ENCODE assay signal across 27 cellular contexts in the genomic region with DNA sequence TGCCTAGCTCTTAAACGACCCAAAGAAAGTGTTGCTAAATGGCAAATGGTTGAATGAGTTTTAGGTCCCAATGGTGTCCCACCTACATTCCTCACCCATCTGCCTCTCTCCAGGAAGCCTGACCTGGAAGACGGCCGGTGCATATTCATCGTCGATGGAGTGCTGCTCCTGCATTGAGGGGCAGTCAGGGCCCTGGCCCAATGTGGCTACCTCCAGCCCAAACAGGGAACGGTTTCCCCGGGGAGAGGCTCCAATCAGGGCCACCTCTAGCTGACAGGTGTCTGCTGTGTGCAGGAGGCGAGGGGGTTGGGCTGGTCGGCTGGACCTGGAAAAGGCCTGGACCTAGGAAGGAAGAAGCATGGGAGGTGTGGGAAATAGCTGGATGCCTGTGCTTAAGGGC. TPM values are rescaled to one million over a fixed set of nuclear protein-coding genes. Genes with fewer than 3 reads are reported as not detected.
DNase-seq lines count a peak whose midpoint lies in the region; ATAC-seq and TF ChIP-seq lines count a peak whose summit lies in the region.
"Had no signal": no experiment of that assay in that cellular context is flagged by ENCODE, and none has a peak within 500 bp of the region (broad histone marks: within the 10 kb centered on the region; RNA-seq: fewer than 3 reads in every experiment).

No MANE protein-coding gene starts in this region.

- WGBS in mesenchymal stem cell: 98% methylated on average over 8 of the region's 9 CpGs

- no peak overlapping the region for H2BK15ac ChIP-seq in mesenchymal stem cell (ENCODE audit: low read depth, poor library complexity, severe bottlenecking)

- H3K9me3 Mint-ChIP-seq in Caco-2 (ENCODE audit: unreplicated experiment): no peaks in the 10 kb centered on the region
- H3K9me3 Mint-ChIP-seq in activated T-helper 17 cell treated with anti-CD3 and anti-CD28 coated beads, Interleukin-2, amount 50 U/mL, for 72 hours: no peaks in the 10 kb centered on the region
- H3K9me3 Mint-ChIP-seq: CD4-positive, alpha-beta T cell had no signal

- H3K27me3 ChIP-seq in Caco-2 (replicated peaks; ENCODE audit: control insufficient read depth, insufficient read depth, low read length) (no peaks in the 10 kb centered on the region), mesenchymal stem cell (ENCODE audit: control insufficient read depth in 1 of 2, insufficient read depth in 1 of 2, low read length in 2 of 2) (no peaks in the 10 kb centered on the region)
- H3K27me3 ChIP-seq: thyroid gland, uterus had no signal

- peak overlapping the region; percentile 83 for H3K4me3 Mint-ChIP-seq in Caco-2 (ENCODE audit: unreplicated experiment)
- peak overlapping the region; percentile 86 for H3K4me3 Mint-ChIP-seq in activated T-helper 17 cell treated with anti-CD3 and anti-CD28 coated beads, Interleukin-2, amount 50 U/mL, for 72 hours

- ATAC-seq in activated T-helper 17 cell treated with anti-CD3 and anti-CD28 coated beads, Interleukin-2, amount 50 U/mL, for 72 hours (replicated peaks): no peak
- ATAC-seq: activated CD4-positive, alpha-beta T cell treated with anti-CD3 and anti-CD28 coated beads for 36 hours; sciatic nerve had no signal

- peaks cover under 1% of the 10 kb centered on the region; the same call in 1 of the 2 replicates for H3K36me3 ChIP-seq in Caco-2 (ENCODE audit: control insufficient read depth, insufficient read depth, low read length)
- H3K36me3 ChIP-seq in mesenchymal stem cell (ENCODE audit: control insufficient read depth in 1 of 2, insufficient read depth in 2 of 2, low read depth in 1 of 2, low read length in 2 of 2): peaks cover 18 to 34% of the 10 kb centered on the region in 2 experiments
- H3K36me3 ChIP-seq: thyroid gland, uterus had no signal

- H2AFZ ChIP-seq in mesenchymal stem cell (ENCODE audit: low read depth, low read length): no peak overlapping the region

- H3K27ac Mint-ChIP-seq in Caco-2 (ENCODE audit: unreplicated experiment): no peak overlapping the region
- H3K27ac Mint-ChIP-seq in activated T-helper 17 cell treated with anti-CD3 and anti-CD28 coated beads, Interleukin-2, amount 50 U/mL, for 72 hours: no peak overlapping the region
- H3K27ac Mint-ChIP-seq: activated CD4-positive, alpha-beta T cell treated with anti-CD3 and anti-CD28 coated beads for 36 hours; activated naive CD8-positive, alpha-beta T cell had no signal

- H3K9me3 ChIP-seq in Caco-2 (no peaks in the 10 kb centered on the region), mesenchymal stem cell (ENCODE audit: control insufficient read depth, low read length) (no peaks in the 10 kb centered on the region)
- H3K9me3 ChIP-seq: thyroid gland, uterus had no signal

- no peak overlapping the region for H4K91ac ChIP-seq in mesenchymal stem cell (ENCODE audit: low read length)

- no peak overlapping the region for H2AK5ac ChIP-seq in mesenchymal stem cell (ENCODE audit: low read length, severe bottlenecking)

- no peak overlapping the region for H3K14ac ChIP-seq in mesenchymal stem cell (ENCODE audit: low read length in 2 of 2)

- H4K8ac ChIP-seq in mesenchymal stem cell (ENCODE audit: low read length): no peak overlapping the region

- no peak overlapping the region for H2BK5ac ChIP-seq in mesenchymal stem cell (ENCODE audit: low read depth, low read length, poor library complexity, severe bottlenecking)

- peak overlapping the region; percentile 97 for H3K9ac ChIP-seq in mesenchymal stem cell (ENCODE audit: low read length)

- BruUV-seq in Caco-2 (replicated peaks; lab: Mats Ljungman, UMichigan): no TSS peak

- H3K4me2 ChIP-seq in mesenchymal stem cell (ENCODE audit: low read length, poor library complexity, severe bottlenecking): no peak overlapping the region

- H2BK12ac ChIP-seq in mesenchymal stem cell (ENCODE audit: low read length in 2 of 2): no peak overlapping the region

- no peak overlapping the region for H2BK120ac ChIP-seq in mesenchymal stem cell (ENCODE audit: low read depth, low read length)

- POLR2A ChIA-PET in Caco-2 (lab: Charles Lee): interaction anchor here (0.6 kb wide), 1 partner anchor 10 kb away, joined by 4 read pairs; no protein-coding TSS in a partner anchor

- intact Hi-C loops in Caco-2 (cut with micrococcal nuclease; ENCODE audit: unreplicated experiment): no loop called here

- no peak overlapping the region for H3K18ac ChIP-seq in mesenchymal stem cell (ENCODE audit: low read depth in 1 of 2, low read length in 2 of 2)

- H3K4me1 ChIP-seq in Caco-2: peaks cover 20% of the 10 kb centered on the region
- peaks cover 18% of the 10 kb centered on the region for H3K4me1 ChIP-seq in mesenchymal stem cell (ENCODE audit: control insufficient read depth, insufficient read depth, low read depth, low read length)

- H3K4me1 Mint-ChIP-seq in Caco-2 (ENCODE audit: low read depth, unreplicated experiment): peaks cover 20% of the 10 kb centered on the region
- peaks cover 7% of the 10 kb centered on the region for H3K4me1 Mint-ChIP-seq in activated T-helper 17 cell treated with anti-CD3 and anti-CD28 coated beads, Interleukin-2, amount 50 U/mL, for 72 hours

- DNase-seq in Caco-2 (no peak), mesenchymal stem cell (no peak), HuH-7 (ENCODE audit: low spot score) (no peak), COLO668 (lab: John Stamatoyannopoulos, UW; ENCODE audit: unreplicated experiment) (no peak), cortex of kidney (lab: John Stamatoyannopoulos, UW) (no peak)
- DNase-seq: activated CD4-positive, alpha-beta T cell treated with anti-CD3 and anti-CD28 coated beads for 36 hours; activated T-cell treated with anti-CD3 and anti-CD28 coated beads for 4 hours; AML-193; CD4-positive, alpha-beta T cell; DMS 273 treated with DMSO at 0.1 percent for 48 hours; effector CD4-positive, alpha-beta T cell; GOT3; NCI-H1092 treated with DMSO at 0.1 percent for 48 hours; NCI-H187 treated with DMSO at 0.1 percent for 48 hours; NCI-H2171; NCI-H82; stimulated activated CD4-positive, alpha-beta T cell treated with anti-CD3 and anti-CD28 coated beads, Interleukin-2, amount 100 ng/mL, for 48 hours; T-helper 9 cell; thyroid gland; uterus had no signal

- CTCF ChIA-PET in Caco-2 (lab: Charles Lee): no interaction called here

- no peak overlapping the region for H3K4me3 ChIP-seq in Caco-2 (ENCODE audit: low read depth, low read length)
- no peak overlapping the region for H3K4me3 ChIP-seq in mesenchymal stem cell (ENCODE audit: insufficient read depth in 1 of 2, low read depth in 1 of 2, low read length in 2 of 2)

- H3K27ac ChIP-seq in mesenchymal stem cell (ENCODE audit: low read length, poor library complexity, severe bottlenecking): no peak overlapping the region
- H3K27ac ChIP-seq: epithelial cell of prostate, thyroid gland had no signal

- no peak overlapping the region for H3K4ac ChIP-seq in mesenchymal stem cell (ENCODE audit: low read depth in 1 of 2, low read length in 2 of 2)

- no peaks in the 10 kb centered on the region for H3K27me3 Mint-ChIP-seq in Caco-2 (ENCODE audit: insufficient read depth, unreplicated experiment)
- no peaks in the 10 kb centered on the region for H3K27me3 Mint-ChIP-seq in activated T-helper 17 cell treated with anti-CD3 and anti-CD28 coated beads, Interleukin-2, amount 50 U/mL, for 72 hours
- H3K27me3 Mint-ChIP-seq: activated CD4-positive, alpha-beta T cell treated with anti-CD3 and anti-CD28 coated beads for 36 hours; activated naive CD8-positive, alpha-beta T cell; CD4-positive, alpha-beta T cell had no signal

- H3K79me1 ChIP-seq in mesenchymal stem cell (replicated peaks; ENCODE audit: low read length, poor library complexity, severe bottlenecking): peaks cover 21% of the 10 kb centered on the region

- H3K23ac ChIP-seq in mesenchymal stem cell (ENCODE audit: low read length in 2 of 2): no peak overlapping the region

- TF ChIP-seq CTCF in Caco-2 (IDR thresholded peaks at IDR 0.05; ENCODE audit: insufficient read depth in 1 of 2, low read depth in 1 of 2, low read length in 1 of 2, severe bottlenecking in 1 of 2, unreplicated experiment in 1 of 2): no peak

- H3K36me3 Mint-ChIP-seq in Caco-2 (ENCODE audit: insufficient read depth, unreplicated experiment): peaks cover 27% of the 10 kb centered on the region
- peaks cover 38% of the 10 kb centered on the region for H3K36me3 Mint-ChIP-seq in activated T-helper 17 cell treated with anti-CD3 and anti-CD28 coated beads, Interleukin-2, amount 50 U/mL, for 72 hours (ENCODE audit: low read depth)
- H3K36me3 Mint-ChIP-seq: activated naive CD8-positive, alpha-beta T cell had no signal

RNA-seq across cellular contexts. Expression of a gene that starts 1.6 kb away (rescaled TPM):
- 63.9 and 74.4 TPM in 2 replicates for total RNA-seq in Caco-2 (2022)
- 10 to 100 TPM; 18.3 to 19.1 TPM for total RNA-seq in activated T-helper 17 cell treated with anti-CD3 and anti-CD28 coated beads, Interleukin-2, amount 50 U/mL, for 72 hours
- 160 TPM for polyA plus RNA-seq in mesenchymal stem cell (2013, experiment 1 of 2)
- 165 TPM for polyA plus RNA-seq in mesenchymal stem cell (2013, experiment 2 of 2)

RNA-seq across cellular contexts. Expression of a gene that starts 5.2 kb away (rescaled TPM):
- not detected in 2 replicates for total RNA-seq in Caco-2 (2022)
- total RNA-seq in activated T-helper 17 cell treated with anti-CD3 and anti-CD28 coated beads, Interleukin-2, amount 50 U/mL, for 72 hours: under 1 TPM; 0.42 to 0.52 TPM
- not detected for polyA plus RNA-seq in mesenchymal stem cell (2013, experiment 1 of 2)
- polyA plus RNA-seq in mesenchymal stem cell (2013, experiment 2 of 2): not detected
- total RNA-seq: A673; CD4-positive, alpha-beta T cell; myocyte; NCI-H460; sciatic nerve; thyroid gland; uterus had no signal

RNA-seq across cellular contexts. Expression of a gene that starts 9.8 kb away (rescaled TPM):
- 9.5 and 10.7 TPM in 2 replicates for total RNA-seq in Caco-2 (2022)
- 10 to 100 TPM; 13.7 to 14.5 TPM for total RNA-seq in activated T-helper 17 cell treated with anti-CD3 and anti-CD28 coated beads, Interleukin-2, amount 50 U/mL, for 72 hours
- polyA plus RNA-seq in mesenchymal stem cell (2013, experiment 1 of 2): 1.0 TPM
- 0.85 TPM for polyA plus RNA-seq in mesenchymal stem cell (2013, experiment 2 of 2)

RNA-seq across cellular contexts. Expression of a gene that starts 11.3 kb away (rescaled TPM):
- 146 and 155 TPM in 2 replicates for total RNA-seq in Caco-2 (2022)
- 10 to 100 TPM; 75.7 to 93.7 TPM for total RNA-seq in activated T-helper 17 cell treated with anti-CD3 and anti-CD28 coated beads, Interleukin-2, amount 50 U/mL, for 72 hours
- polyA plus RNA-seq in mesenchymal stem cell (2013, experiment 1 of 2): 27.9 TPM
- 28.1 TPM for polyA plus RNA-seq in mesenchymal stem cell (2013, experiment 2 of 2)

RNA-seq across cellular contexts. Expression of a gene that starts 44.2 kb away (rescaled TPM):
- 340 and 380 TPM in 2 replicates for total RNA-seq in Caco-2 (2022)
- total RNA-seq in activated T-helper 17 cell treated with anti-CD3 and anti-CD28 coated beads, Interleukin-2, amount 50 U/mL, for 72 hours: 100 to 1,000 TPM; 185 to 405 TPM
- polyA plus RNA-seq in mesenchymal stem cell (2013, experiment 1 of 2): 157 TPM
- 151 TPM for polyA plus RNA-seq in mesenchymal stem cell (2013, experiment 2 of 2)
